In genomic region chr16:85330694-85331188, GRCh38 we compare ENCODE assay signal across 8 cellular contexts.
DNase-seq lines count a peak whose midpoint lies in the region; ATAC-seq and TF ChIP-seq lines count a peak whose summit lies in the region.

No MANE protein-coding gene starts in this region.

- peak in 1 of 2 donors; percentile 74 for ATAC-seq in upper lobe of left lung (ENCODE audit: low FRiP score in 2 of 2)
- ATAC-seq in HG02938 (IDR thresholded peaks at IDR 0.05; ENCODE audit: unreplicated experiment) = no peak
- no peak for ATAC-seq in HG03565 (IDR thresholded peaks at IDR 0.05; ENCODE audit: unreplicated experiment)

- H3K27me3 ChIP-seq in upper lobe of left lung = peaks cover 0 to 3% (median 0%) of the 10 kb centered on the region in 4 donors

- H3K9me3 ChIP-seq in upper lobe of left lung = no peaks in the 10 kb centered on the region

- DNase-seq in GM12865 (ENCODE audit: low read depth) (peak; percentile 57), NCI-H2171 (lab: John Stamatoyannopoulos, UW) (peak; percentile 85), amniotic stem cell (lab: John Stamatoyannopoulos, UW) (peak; percentile 43), inferior parietal cortex (ENCODE audit: extremely low spot score) (peak; percentile 50), upper lobe of left lung (no peak)

- no peaks in the 10 kb centered on the region for H3K36me3 ChIP-seq in upper lobe of left lung

- peak; percentile 70 for TF ChIP-seq CTCF in C4-2B (conservative IDR thresholded peaks at IDR 0.05)
- TF ChIP-seq CTCF in GM12865 (IDR thresholded peaks at IDR 0.05; ENCODE audit: insufficient read depth, low read depth, low read length, missing control alignments) = peak; percentile 32
- TF ChIP-seq CTCF in upper lobe of left lung (IDR thresholded peaks at IDR 0.05) = peak in 4 of 6 experiments; percentile 12 to 53 (median 33)

- no peak overlapping the region for H3K4me3 ChIP-seq in GM12865 (ENCODE audit: low read depth, low read length)
- H3K4me3 ChIP-seq in upper lobe of left lung = no peak overlapping the region

- no peak for TF ChIP-seq EP300 in upper lobe of left lung (IDR thresholded peaks at IDR 0.05)

- peaks cover 17 to 55% (median 40%) of the 10 kb centered on the region in 4 donors for H3K4me1 ChIP-seq in upper lobe of left lung

- TF ChIP-seq POLR2A in upper lobe of left lung (IDR thresholded peaks at IDR 0.05) = no peak

- H3K27ac ChIP-seq in C4-2B (peak overlapping the region; percentile 34), upper lobe of left lung (no peak overlapping the region)

- 33 to 34% methylated on average over 6 of the region's 6 CpGs for WGBS in upper lobe of left lung, 2 donors

Comparison
In these comparisons a context has a peak if more than half of its experiments do, and no peak if none do; other contexts are left out.
1. DNase-seq: peak in GM12865 (single experiment), NCI-H2171 (single experiment), amniotic stem cell (single experiment) and inferior parietal cortex (single experiment); none in upper lobe of left lung (0 of 2).
2. Peak in every context shown above with its lines, with median percentiles within 50 percentile points of each other: CTCF ChIP-seq.